Comparison of ENCODE assay signal across 24 cellular contexts in the genomic region with DNA sequence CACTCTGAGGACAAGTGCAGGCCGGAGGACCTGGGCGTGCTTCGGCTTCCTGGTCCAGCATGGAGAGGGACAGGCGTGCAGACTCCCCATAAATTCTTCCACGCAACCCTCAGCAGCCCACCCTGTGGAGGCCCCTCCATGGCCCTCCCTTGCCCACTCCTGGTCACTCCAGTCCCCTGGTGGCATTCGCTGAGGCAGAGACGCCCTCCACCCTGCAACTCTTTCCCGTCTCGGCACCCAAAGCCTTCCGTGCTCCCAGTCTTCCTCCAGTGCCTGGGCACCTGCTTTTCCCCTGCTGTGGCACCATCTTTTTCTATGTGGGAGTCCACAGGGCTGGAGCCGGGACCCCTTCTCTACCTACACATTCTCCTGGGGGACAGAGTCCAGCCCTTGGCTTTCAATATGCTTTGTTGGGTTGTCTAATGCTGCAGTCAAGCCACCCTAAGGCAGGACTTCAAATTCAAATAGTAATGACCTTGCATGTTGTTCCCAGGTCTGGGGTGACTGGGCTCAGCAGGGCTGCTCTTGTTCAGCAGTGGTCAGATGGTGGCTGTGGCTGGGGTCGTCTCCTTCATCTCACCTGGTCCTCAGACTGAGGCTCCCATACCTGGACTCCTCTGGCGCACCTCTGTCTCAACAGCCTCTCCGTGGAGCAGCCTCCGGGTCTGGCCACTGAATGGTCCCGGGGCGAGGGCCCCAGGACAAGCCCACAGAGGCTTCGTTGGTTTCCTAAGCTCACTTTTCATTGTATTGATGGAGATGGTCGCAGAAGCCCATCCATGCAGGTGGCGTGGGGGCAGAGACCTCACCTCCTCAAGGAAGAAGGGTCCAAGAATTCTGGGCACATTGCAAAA. TPM values are rescaled to one million over a fixed set of nuclear protein-coding genes. Genes with fewer than 3 reads are reported as not detected.
DNase-seq lines count a peak whose midpoint lies in the region; ATAC-seq, FAIRE-seq and TF ChIP-seq lines count a peak whose summit lies in the region.
"Had no signal": no experiment of that assay in that cellular context is flagged by ENCODE, and none has a peak within 500 bp of the region (broad histone marks: within the 10 kb centered on the region; RNA-seq: fewer than 3 reads in every experiment).

No MANE protein-coding gene starts in this region.

- POLR2A ChIA-PET in activated CD4-positive, alpha-beta memory T cell treated with anti-CD3 and anti-CD28 coated beads for 36 hours (lab: Charles Lee), result no interaction called here

- H3K9me3 ChIP-seq in KOPT-K1 (ENCODE audit: insufficient read depth, low read length, poor library complexity, severe bottlenecking) (no peaks in the 10 kb centered on the region), osteoblast (ENCODE audit: low read depth, low read length) (no peaks in the 10 kb centered on the region)
- H3K9me3 ChIP-seq: breast epithelium, Caco-2, heart right ventricle had no signal

- H2AFZ ChIP-seq in osteoblast (ENCODE audit: low read length), result no peak overlapping the region

- CTCF ChIA-PET in activated CD4-positive, alpha-beta memory T cell treated with anti-CD3 and anti-CD28 coated beads for 36 hours (lab: Charles Lee), result no interaction called here

- H3K36me3 ChIP-seq in KOPT-K1 (ENCODE audit: insufficient read depth, low read length), result no peaks in the 10 kb centered on the region
- no peaks in the 10 kb centered on the region for H3K36me3 ChIP-seq in osteoblast (ENCODE audit: insufficient read depth, low read length)
- H3K36me3 ChIP-seq: breast epithelium, heart right ventricle had no signal

- DNase-seq in CD14-positive monocyte (ENCODE audit: low spot score), result peak; percentile 40
- DNase-seq in central memory CD8-positive, alpha-beta T cell (ENCODE audit: low spot score in 2 of 2), result no peak
- peak; percentile 8 for DNase-seq in osteoblast (ENCODE audit: insufficient read length, low spot score, missing footprints)
- no peak for DNase-seq in DMS79 (lab: John Stamatoyannopoulos, UW)
- no peak for DNase-seq in H54 (ENCODE audit: insufficient read length, low spot score)
- no peak for DNase-seq in GM13977 (ENCODE audit: low spot score)
- DNase-seq in activated CD4-positive, alpha-beta memory T cell treated with anti-CD3 and anti-CD28 coated beads for 36 hours, result no peak
- DNase-seq: activated CD4-positive, CD25-positive, alpha-beta regulatory T cell treated with anti-CD3 and anti-CD28 coated beads, Interleukin-2, amount 50 U/mL, for 72 hours; activated CD8-positive, alpha-beta memory T cell treated with anti-CD3 and anti-CD28 coated beads for 24 hours; activated gamma-delta T cell; amygdala; C1 segment of cervical spinal cord; foreskin keratinocyte; heart right ventricle; small intestine; stimulated activated CD4-positive, alpha-beta T cell treated with anti-CD3 and anti-CD28 coated beads, Interleukin-1b, Interleukin-23, amount 100 ng/mL, for 48 hours had no signal

- TF ChIP-seq CTCF in CD14-positive monocyte (IDR thresholded peaks at IDR 0.05) (no peak), osteoblast (IDR thresholded peaks at IDR 0.05; ENCODE audit: extremely low read depth, low read depth, low read length) (no peak), GM13977 (IDR thresholded peaks at IDR 0.05; ENCODE audit: extremely low read depth, insufficient read depth, missing control alignments) (no peak)

- no peaks in the 10 kb centered on the region for H3K79me2 ChIP-seq in osteoblast (ENCODE audit: insufficient read depth, low read length)

- no peaks in the 10 kb centered on the region for H3K4me1 ChIP-seq in osteoblast (ENCODE audit: insufficient read depth, low read length)
- H3K4me1 ChIP-seq: breast epithelium, Caco-2, foreskin keratinocyte had no signal

- no peak for TF ChIP-seq POLR2A in H54 (IDR thresholded peaks at IDR 0.05; ENCODE audit: low read depth, low read length)

- no peaks in the 10 kb centered on the region for H3K4me1 Mint-ChIP-seq in CD14-positive monocyte
- peaks cover 9% of the 10 kb centered on the region for H3K4me1 Mint-ChIP-seq in central memory CD8-positive, alpha-beta T cell
- H3K4me1 Mint-ChIP-seq in activated CD4-positive, alpha-beta memory T cell treated with anti-CD3 and anti-CD28 coated beads for 36 hours (ENCODE audit: low read depth), result peaks cover 10% of the 10 kb centered on the region

- no peaks in the 10 kb centered on the region for H3K9me3 Mint-ChIP-seq in CD14-positive monocyte
- H3K9me3 Mint-ChIP-seq in central memory CD8-positive, alpha-beta T cell, result no peaks in the 10 kb centered on the region
- H3K9me3 Mint-ChIP-seq in activated CD4-positive, alpha-beta memory T cell treated with anti-CD3 and anti-CD28 coated beads for 36 hours, result no peaks in the 10 kb centered on the region
- H3K9me3 Mint-ChIP-seq: T-helper 1 cell treated with Interleukin-12 subunit alpha and Interleukin-12 subunit beta and Interleukin-4 antibody, amounts not matched to agents 30 μg/mL and 1 μg/mL, for 36 hours had no signal

- H3K27ac ChIP-seq in KOPT-K1 (ENCODE audit: low read depth, low read length, poor library complexity, severe bottlenecking), result peak overlapping the region; percentile 12
- no peak overlapping the region for H3K27ac ChIP-seq in osteoblast (ENCODE audit: low read depth, low read length)
- H3K27ac ChIP-seq: breast epithelium, foreskin keratinocyte, heart right ventricle, HL-60, RWPE1, SK-N-MC had no signal

- ATAC-seq in central memory CD8-positive, alpha-beta T cell (replicated peaks; ENCODE audit: extremely low read depth, poor library complexity, severe bottlenecking), result no peak
- ATAC-seq: esophagus mucosa, foreskin keratinocyte, heart right ventricle had no signal

- peaks cover 3% of the 10 kb centered on the region for H3K27me3 ChIP-seq in osteoblast (ENCODE audit: insufficient read depth, low read length)
- H3K27me3 ChIP-seq: breast epithelium had no signal

- in situ Hi-C loops in GM13977 (cut with MboI; ENCODE audit: low pct_unique_long_range_greater_than_20kb, low sequenced_read_pairs, unreplicated experiment), result no loop called here

- no peak overlapping the region for H3K4me3 ChIP-seq in osteoblast (ENCODE audit: insufficient read depth, low read length)
- H3K4me3 ChIP-seq: breast epithelium, heart right ventricle, SK-N-MC had no signal

- intact Hi-C loops in CD14-positive monocyte (cut with micrococcal nuclease), result no loop called here
- intact Hi-C loops in activated CD4-positive, alpha-beta memory T cell treated with anti-CD3 and anti-CD28 coated beads for 36 hours (cut with micrococcal nuclease), result no loop called here

- no peak overlapping the region for H3K4me3 Mint-ChIP-seq in CD14-positive monocyte
- no peak overlapping the region for H3K4me3 Mint-ChIP-seq in central memory CD8-positive, alpha-beta T cell
- no peak overlapping the region for H3K4me3 Mint-ChIP-seq in activated CD4-positive, alpha-beta memory T cell treated with anti-CD3 and anti-CD28 coated beads for 36 hours
- H3K4me3 Mint-ChIP-seq: T-helper 1 cell treated with Interleukin-12 subunit alpha and Interleukin-12 subunit beta and Interleukin-4 antibody, amounts not matched to agents 30 μg/mL and 1 μg/mL, for 36 hours had no signal

- no peak overlapping the region for H3K4me2 ChIP-seq in osteoblast (ENCODE audit: insufficient read depth, low read length)

- FAIRE-seq in H54 (lab: Jason Lieb, UNC), result no peak
- FAIRE-seq: small intestine had no signal

- H3K27ac Mint-ChIP-seq in CD14-positive monocyte, result no peak overlapping the region
- H3K27ac Mint-ChIP-seq in central memory CD8-positive, alpha-beta T cell (ENCODE audit: low read depth), result peak overlapping the region; percentile 24
- no peak overlapping the region for H3K27ac Mint-ChIP-seq in activated CD4-positive, alpha-beta memory T cell treated with anti-CD3 and anti-CD28 coated beads for 36 hours
- H3K27ac Mint-ChIP-seq: T-helper 1 cell treated with Interleukin-12 subunit alpha and Interleukin-12 subunit beta and Interleukin-4 antibody, amounts not matched to agents 30 μg/mL and 1 μg/mL, for 36 hours had no signal

- H3K36me3 Mint-ChIP-seq in CD14-positive monocyte, result no peaks in the 10 kb centered on the region
- no peaks in the 10 kb centered on the region for H3K36me3 Mint-ChIP-seq in central memory CD8-positive, alpha-beta T cell (ENCODE audit: insufficient read depth)
- H3K36me3 Mint-ChIP-seq in activated CD4-positive, alpha-beta memory T cell treated with anti-CD3 and anti-CD28 coated beads for 36 hours, result no peaks in the 10 kb centered on the region

- peaks cover 2 to 11% (median 6%) of the 10 kb centered on the region in 3 donors for H3K27me3 Mint-ChIP-seq in CD14-positive monocyte (ENCODE audit: low read depth in 3 of 3)
- H3K27me3 Mint-ChIP-seq in central memory CD8-positive, alpha-beta T cell, result peaks cover 13% of the 10 kb centered on the region
- no peaks in the 10 kb centered on the region for H3K27me3 Mint-ChIP-seq in activated CD4-positive, alpha-beta memory T cell treated with anti-CD3 and anti-CD28 coated beads for 36 hours

- H4K20me1 ChIP-seq in osteoblast (ENCODE audit: insufficient read depth, low read length), result no peaks in the 10 kb centered on the region

RNA-seq across cellular contexts. Expression of a gene that starts 15.2 kb away (rescaled TPM):
- polyA plus RNA-seq in CD14-positive monocyte, result 10 to 100 TPM; 65.9 to 81.7 TPM
- 35.1 and 35.7 TPM in 2 replicates for total RNA-seq in osteoblast
- total RNA-seq in activated CD4-positive, alpha-beta memory T cell treated with anti-CD3 and anti-CD28 coated beads for 36 hours, result 10 to 100 TPM; 60.8 to 64.7 TPM

RNA-seq across cellular contexts. Expression of a gene that starts 16.8 kb away (rescaled TPM):
- polyA plus RNA-seq in CD14-positive monocyte, result 10 to 100 TPM; 62.2 to 62.3 TPM
- total RNA-seq in osteoblast, result 19.2 and 23.9 TPM in 2 replicates
- total RNA-seq in activated CD4-positive, alpha-beta memory T cell treated with anti-CD3 and anti-CD28 coated beads for 36 hours, result 10 to 100 TPM; 38.9 to 39.5 TPM

Comparison
In these comparisons a context has a peak if more than half of its experiments do, and no peak if none do; other contexts are left out.
1. DNase-seq: peak in CD14-positive monocyte (single experiment) and osteoblast (single experiment); none in central memory CD8-positive, alpha-beta T cell (0 of 2), DMS79 (single experiment), H54 (single experiment), GM13977 (single experiment) and activated CD4-positive, alpha-beta memory T cell treated with anti-CD3 and anti-CD28 coated beads for 36 hours (single experiment).